9 cellular contexts compared by ENCODE assay signal in genomic region chr10:83917519-83918506, GRCh38.
DNase-seq lines count a peak whose midpoint lies in the region; ATAC-seq, FAIRE-seq and TF ChIP-seq lines count a peak whose summit lies in the region.
"Had no signal": no experiment of that assay in that cellular context is flagged by ENCODE, and none has a peak within 500 bp of the region (broad histone marks: within the 10 kb centered on the region; RNA-seq: fewer than 3 reads in every experiment).

No MANE protein-coding gene starts in this region.

- H3K4me3 ChIP-seq in DND-41 (ENCODE audit: low read depth in 1 of 2, low read length in 2 of 2) (no peak overlapping the region), H1 (ENCODE audit: extremely low read depth in 1 of 4, insufficient read depth in 2 of 4, low read depth in 3 of 4, low read length in 4 of 4) (no peak overlapping the region)
- H3K4me3 ChIP-seq: upper lobe of left lung had no signal

- H3K18ac ChIP-seq in H1 (ENCODE audit: extremely low read depth, low read length): no peak overlapping the region

- no peak overlapping the region for H4K8ac ChIP-seq in H1 (ENCODE audit: extremely low read depth, insufficient read depth, low read length)

- 73% methylated on average over 17 of the region's 17 CpGs; no CpG with 5 or more reads in 1 of the 2 experiments for WGBS in H1 (ENCODE audit: extremely low coverage in 1 of 2, insufficient coverage in 1 of 2, insufficient read length in 1 of 2, insufficient replicate concordance in 2 of 2, low coverage in 1 of 2, low lambda C conversion rate in 2 of 2, missing lambda C conversion rate in 1 of 2), 2 experiments

- H3K23ac ChIP-seq in H1 (ENCODE audit: insufficient read length): no peak overlapping the region

- no peak overlapping the region for H3K27ac Mint-ChIP-seq in stimulated activated naive B cell treated with anti-CD40 and anti-IgM and Interleukin-4, amounts not matched to agents 10 μg/mL and 1 μg/mL and 100 μg/mL, for 72 hours
- no peak overlapping the region for H3K27ac Mint-ChIP-seq in activated CD8-positive, alpha-beta memory T cell treated with anti-CD3 and anti-CD28 coated beads, Interleukin-2, amount 10 ng/mL, durations not matched to agents 7 days and 5 days

- TF ChIP-seq POLR2A in H1 (IDR thresholded peaks at IDR 0.05; ENCODE audit: control extremely low read depth in 1 of 2, low read depth in 2 of 2, low read length in 2 of 2): no peak

- H3K9ac ChIP-seq in DND-41 (ENCODE audit: low read depth, low read length): no peak overlapping the region
- no peak overlapping the region for H3K9ac ChIP-seq in H1 (replicated peaks in 1 of 4; ENCODE audit: extremely low read depth in 1 of 4, low read depth in 3 of 4, low read length in 3 of 4)

- no peak for TF ChIP-seq EP300 in H1 (IDR thresholded peaks at IDR 0.05; ENCODE audit: borderline replicate concordance in 1 of 2, low read depth in 2 of 2, low read length in 2 of 2)

- H4K5ac ChIP-seq in H1 (ENCODE audit: insufficient read length, low read depth, low read length): no peak overlapping the region

- H3K36me3 Mint-ChIP-seq in stimulated activated naive B cell treated with anti-CD40 and anti-IgM and Interleukin-4, amounts not matched to agents 10 μg/mL and 1 μg/mL and 100 μg/mL, for 72 hours: no peaks in the 10 kb centered on the region
- no peaks in the 10 kb centered on the region for H3K36me3 Mint-ChIP-seq in activated CD8-positive, alpha-beta memory T cell treated with anti-CD3 and anti-CD28 coated beads, Interleukin-2, amount 10 ng/mL, durations not matched to agents 7 days and 5 days

- no peak overlapping the region for H4K91ac ChIP-seq in H1 (replicated peaks; ENCODE audit: insufficient read length, low read length)

- H3K14ac ChIP-seq in H1 (ENCODE audit: insufficient read length): no peak overlapping the region

- no peaks in the 10 kb centered on the region for H3K23me2 ChIP-seq in H1 (ENCODE audit: low read depth, low read length)

- DNase-seq in DND-41 (no peak), H1 (ENCODE audit: low read depth in 1 of 2, low spot score in 2 of 2) (no peak), AG08396 (ENCODE audit: low spot score) (no peak)
- no peak for DNase-seq in stimulated activated naive B cell treated with anti-CD40 and anti-IgM and Interleukin-4, amounts not matched to agents 10 μg/mL and 1 μg/mL and 100 μg/mL, for 72 hours
- no peak for DNase-seq in activated CD8-positive, alpha-beta memory T cell treated with anti-CD3 and anti-CD28 coated beads, Interleukin-2, amount 50 U/mL, for 4 hours
- no peak for DNase-seq in activated CD8-positive, alpha-beta memory T cell treated with anti-CD3 and anti-CD28 coated beads, Interleukin-2, amount 10 ng/mL, durations not matched to agents 7 days and 5 days
- DNase-seq: upper lobe of left lung had no signal

- H3K4me1 ChIP-seq in DND-41 (ENCODE audit: insufficient read depth, low read length) (no peaks in the 10 kb centered on the region), H1 (replicated peaks in 1 of 4; ENCODE audit: control insufficient read depth in 3 of 4, insufficient read depth in 4 of 4, low read length in 3 of 4) (peaks cover 0 to 3% (median 1%) of the 10 kb centered on the region in 4 experiments; a peak in 2 of 7 replicates)
- H3K4me1 ChIP-seq: upper lobe of left lung had no signal

- H2AK5ac ChIP-seq in H1 (ENCODE audit: low read depth, low read length): no peak overlapping the region

- ATAC-seq in DND-41 (ENCODE audit: insufficient read depth, low read depth) (no peak), GM19468 (IDR thresholded peaks at IDR 0.05; ENCODE audit: extremely low read depth, unreplicated experiment) (peak; percentile 78), HG03460 (IDR thresholded peaks at IDR 0.05; ENCODE audit: unreplicated experiment) (peak; percentile 94)
- ATAC-seq in stimulated activated naive B cell treated with anti-CD40 and anti-IgM and Interleukin-4, amounts not matched to agents 10 μg/mL and 1 μg/mL and 100 μg/mL, for 72 hours (replicated peaks): peak; percentile 58 to 69
- ATAC-seq in activated CD8-positive, alpha-beta memory T cell treated with anti-CD3 and anti-CD28 coated beads, Interleukin-2, amount 10 ng/mL, durations not matched to agents 7 days and 5 days: no peak

- H2BK20ac ChIP-seq in H1 (ENCODE audit: low read length): no peak overlapping the region

- no peaks in the 10 kb centered on the region for H3K9me3 Mint-ChIP-seq in stimulated activated naive B cell treated with anti-CD40 and anti-IgM and Interleukin-4, amounts not matched to agents 10 μg/mL and 1 μg/mL and 100 μg/mL, for 72 hours
- no peaks in the 10 kb centered on the region for H3K9me3 Mint-ChIP-seq in activated CD8-positive, alpha-beta memory T cell treated with anti-CD3 and anti-CD28 coated beads, Interleukin-2, amount 10 ng/mL, durations not matched to agents 7 days and 5 days (ENCODE audit: low read depth)

- no peaks in the 10 kb centered on the region for H3K79me2 ChIP-seq in DND-41 (ENCODE audit: insufficient read depth, low read length)
- H3K79me2 ChIP-seq in H1 (ENCODE audit: control insufficient read depth in 1 of 2, insufficient read depth in 2 of 2, low read length in 2 of 2): no peaks in the 10 kb centered on the region

- no peak overlapping the region for H3K4me2 ChIP-seq in DND-41 (ENCODE audit: insufficient read depth, low read length)
- no peak overlapping the region for H3K4me2 ChIP-seq in H1 (ENCODE audit: insufficient read depth in 1 of 2, low read depth in 2 of 2, low read length in 2 of 2)

- no peaks in the 10 kb centered on the region for H3K79me1 ChIP-seq in H1 (ENCODE audit: low read depth, low read length)

- no peak overlapping the region for H2BK120ac ChIP-seq in H1 (replicated peaks; ENCODE audit: low read depth, low read length)

- H3K56ac ChIP-seq in H1 (replicated peaks; ENCODE audit: insufficient read length, low read depth, low read length): no peak overlapping the region

- no peak overlapping the region for H3K4me3 Mint-ChIP-seq in stimulated activated naive B cell treated with anti-CD40 and anti-IgM and Interleukin-4, amounts not matched to agents 10 μg/mL and 1 μg/mL and 100 μg/mL, for 72 hours
- no peak overlapping the region for H3K4me3 Mint-ChIP-seq in activated CD8-positive, alpha-beta memory T cell treated with anti-CD3 and anti-CD28 coated beads, Interleukin-2, amount 10 ng/mL, durations not matched to agents 7 days and 5 days

- no peaks in the 10 kb centered on the region for H3K36me3 ChIP-seq in DND-41 (ENCODE audit: insufficient read depth, low read length)
- H3K36me3 ChIP-seq in H1 (ENCODE audit: control insufficient read depth in 2 of 4, insufficient read depth in 4 of 4, low read length in 3 of 4): no peaks in the 10 kb centered on the region
- H3K36me3 ChIP-seq: upper lobe of left lung had no signal

- TF ChIP-seq CTCF in DND-41 (IDR thresholded peaks at IDR 0.05; ENCODE audit: borderline replicate concordance, extremely low read depth, low read length, poor library complexity, severe bottlenecking) (peak; percentile 10), H1 (IDR thresholded peaks at IDR 0.05; ENCODE audit: control extremely low read depth in 1 of 3, insufficient read depth in 1 of 3, low read depth in 1 of 3, low read length in 3 of 3) (peak; percentile 37 to 50 (median 49))

- CTCF ChIA-PET in H1 (lab: Charles Lee; ENCODE audit: partially characterized antibody): interaction anchor here (0.6 to 1.3 kb wide), 9 partner anchors 8 to 407 kb away, joined by 3 to 5 read pairs (median 3); no protein-coding TSS in a partner anchor
- CTCF ChIA-PET in activated CD8-positive, alpha-beta memory T cell treated with anti-CD3 and anti-CD28 coated beads, Interleukin-2, amount 10 ng/mL, durations not matched to agents 7 days and 5 days (lab: Charles Lee): no interaction called here

- no peak overlapping the region for H2BK5ac ChIP-seq in H1 (ENCODE audit: low read depth, low read length)

- H2BK12ac ChIP-seq in H1 (ENCODE audit: low read depth, low read length): no peak overlapping the region

- H3K4me1 Mint-ChIP-seq in stimulated activated naive B cell treated with anti-CD40 and anti-IgM and Interleukin-4, amounts not matched to agents 10 μg/mL and 1 μg/mL and 100 μg/mL, for 72 hours: peaks cover 2 to 8% of the 10 kb centered on the region in 2 donors
- H3K4me1 Mint-ChIP-seq in activated CD8-positive, alpha-beta memory T cell treated with anti-CD3 and anti-CD28 coated beads, Interleukin-2, amount 10 ng/mL, durations not matched to agents 7 days and 5 days: no peaks in the 10 kb centered on the region

- H3K27me3 Mint-ChIP-seq in stimulated activated naive B cell treated with anti-CD40 and anti-IgM and Interleukin-4, amounts not matched to agents 10 μg/mL and 1 μg/mL and 100 μg/mL, for 72 hours: peaks cover 0 to 9% of the 10 kb centered on the region in 2 donors
- no peaks in the 10 kb centered on the region for H3K27me3 Mint-ChIP-seq in activated CD8-positive, alpha-beta memory T cell treated with anti-CD3 and anti-CD28 coated beads, Interleukin-2, amount 10 ng/mL, durations not matched to agents 7 days and 5 days

- H3K27me3 ChIP-seq in DND-41 (ENCODE audit: insufficient read depth, low read length, poor library complexity) (peaks cover 6% of the 10 kb centered on the region), H1 (replicated peaks in 1 of 4; ENCODE audit: control insufficient read depth in 3 of 4, extremely low read depth in 1 of 4, insufficient read depth in 3 of 4, low read length in 3 of 4) (no peaks in the 10 kb centered on the region)
- H3K27me3 ChIP-seq: upper lobe of left lung had no signal

- H3K9me3 ChIP-seq in DND-41 (ENCODE audit: insufficient read depth, low read length, severe bottlenecking) (no peaks in the 10 kb centered on the region), H1 (ENCODE audit: insufficient read depth in 2 of 2, low read depth in 1 of 2, low read length in 1 of 2) (no peaks in the 10 kb centered on the region)
- H3K9me3 ChIP-seq: upper lobe of left lung had no signal

- POLR2A ChIA-PET in H1 (lab: Charles Lee; ENCODE audit: partially characterized antibody): no interaction called here

- H2BK15ac ChIP-seq in H1 (ENCODE audit: low read length): no peak overlapping the region

- peak; percentile 30 to 41 for TF ChIP-seq RAD21 in H1 (IDR thresholded peaks at IDR 0.05 in 1 of 2, conservative IDR thresholded peaks at IDR 0.05 in 1 of 2; ENCODE audit: low read depth in 2 of 2, low read length in 2 of 2)

- FAIRE-seq in H1 (lab: Jason Lieb, UNC): no peak

- H4K20me1 ChIP-seq in DND-41 (ENCODE audit: insufficient read depth, low read length) (no peaks in the 10 kb centered on the region), H1 (replicated peaks in 1 of 2; ENCODE audit: control insufficient read depth in 1 of 2, insufficient read depth in 2 of 2, low read length in 2 of 2) (no peaks in the 10 kb centered on the region)

- H3K4ac ChIP-seq in H1 (replicated peaks; ENCODE audit: insufficient read length, low read depth, low read length): no peak overlapping the region

- no peak overlapping the region for H2AFZ ChIP-seq in DND-41 (ENCODE audit: low read depth, low read length)
- H2AFZ ChIP-seq in H1 (ENCODE audit: low read length): no peak overlapping the region

- no peak overlapping the region for H3K27ac ChIP-seq in DND-41 (ENCODE audit: low read length)
- H3K27ac ChIP-seq in H1 (ENCODE audit: low read depth, low read length): no peak overlapping the region
- H3K27ac ChIP-seq: upper lobe of left lung had no signal

TF ChIP-seq in H1, 55 proteins besides CTCF, POLR2A, EP300 and RAD21 (continues in another document):
- no peak for TF ChIP-seq KDM4A (IDR thresholded peaks at IDR 0.05; ENCODE audit: low read depth, low read length, severe bottlenecking)

Comparison
In these comparisons a context has a peak if more than half of its experiments do, and no peak if none do; other contexts are left out.
1. ATAC-seq: peak in GM19468 (single experiment), HG03460 (single experiment) and stimulated activated naive B cell treated with anti-CD40 and anti-IgM and Interleukin-4, amounts not matched to agents 10 μg/mL and 1 μg/mL and 100 μg/mL, for 72 hours (2 of 2); none in DND-41 (single experiment) and activated CD8-positive, alpha-beta memory T cell treated with anti-CD3 and anti-CD28 coated beads, Interleukin-2, amount 10 ng/mL, durations not matched to agents 7 days and 5 days (single experiment).